Comparison of ENCODE assay signal across 16 cellular contexts in genomic region chr15:41922353-41922752, GRCh38. TPM values are rescaled to one million over a fixed set of nuclear protein-coding genes. Genes with fewer than 3 reads are reported as not detected.
DNase-seq lines count a peak whose midpoint lies in the region; ATAC-seq and TF ChIP-seq lines count a peak whose summit lies in the region.
"Had no signal": no experiment of that assay in that cellular context is flagged by ENCODE, and none has a peak within 500 bp of the region (broad histone marks: within the 10 kb centered on the region; RNA-seq: fewer than 3 reads in every experiment).

No MANE protein-coding gene starts in this region.

- DNase-seq in heart left ventricle = peak in 1 of 5 donors; percentile 28
- DNase-seq in cardiac septum (ENCODE audit: low spot score) = no peak
- no peak for DNase-seq in activated B cell treated with CpG ODN at 0.5 μM for 24 hours
- DNase-seq in right lobe of liver = peak in 1 of 3 donors; percentile 61
- DNase-seq in stimulated activated naive B cell treated with anti-CD40 and anti-IgM and Interleukin-4, amounts not matched to agents 10 μg/mL and 1 μg/mL and 100 μg/mL, for 72 hours = no peak
- DNase-seq in KBM-7 = no peak
- no peak for DNase-seq in transverse colon
- DNase-seq: Calu3, Kasumi-1, NCI-H1105 treated with DMSO at 0.1 percent for 48 hours, NCI-H187, NCI-H446 treated with DMSO at 0.1 percent for 48 hours, NCI-H774, Peyer's patch, SIG-M5 had no signal

- TF ChIP-seq EP300 in transverse colon (IDR thresholded peaks at IDR 0.05; ENCODE audit: low read depth) = no peak

- no peak overlapping the region for H3K4me3 Mint-ChIP-seq in activated B cell treated with CpG ODN at 0.5 μM for 24 hours
- H3K4me3 Mint-ChIP-seq in stimulated activated naive B cell treated with anti-CD40 and anti-IgM and Interleukin-4, amounts not matched to agents 10 μg/mL and 1 μg/mL and 100 μg/mL, for 72 hours = peak overlapping the region in 1 of 2 donors; percentile 22

- no peak for ATAC-seq in heart left ventricle
- ATAC-seq in activated B cell treated with CpG ODN at 0.5 μM for 24 hours (ENCODE audit: low read depth) = no peak
- ATAC-seq in right lobe of liver = peak in 3 of 4 donors; percentile 24 to 63 (median 56)
- ATAC-seq in stimulated activated naive B cell treated with anti-CD40 and anti-IgM and Interleukin-4, amounts not matched to agents 10 μg/mL and 1 μg/mL and 100 μg/mL, for 72 hours (replicated peaks) = no peak
- ATAC-seq in GM21619 (IDR thresholded peaks at IDR 0.05; ENCODE audit: unreplicated experiment) = no peak

- TF ChIP-seq CTCF in heart left ventricle (IDR thresholded peaks at IDR 0.05) (no peak), activated B cell treated with CpG ODN at 0.5 μM for 24 hours (IDR thresholded peaks at IDR 0.05) (no peak), right lobe of liver (IDR thresholded peaks at IDR 0.05) (no peak), transverse colon (IDR thresholded peaks at IDR 0.05) (no peak)

- TF ChIP-seq POLR2A in heart left ventricle (IDR thresholded peaks at IDR 0.05) (no peak), right lobe of liver (IDR thresholded peaks at IDR 0.05) (no peak), transverse colon (IDR thresholded peaks at IDR 0.05) (no peak)

- in situ Hi-C loops in KBM-7 (cut with MboI; ENCODE audit: low pct_unique_long_range_greater_than_20kb, low sequenced_read_pairs) (no loop called here), transverse colon (cut with MboI; ENCODE audit: low pct_ligation_motif_present in 1 of 4, low pct_unique_long_range_greater_than_20kb in 1 of 4, low sequenced_read_pairs in 3 of 4) (loop anchor here in 1 of 4 donors (25.0 kb wide), 1 partner anchor 160 kb away; the partner anchor contains the start of gene MAPKBP1)

- WGBS in heart left ventricle, 4 donors = 75 to 82% (median 79%) methylated on average over 9 of the region's 9 CpGs
- 36% methylated on average over 9 of the region's 9 CpGs for WGBS in right lobe of liver (ENCODE audit: insufficient coverage, low coverage, low lambda C conversion rate, missing lambda C conversion rate)
- WGBS in transverse colon (ENCODE audit: low coverage in 1 of 2), 2 donors = 70 to 71% methylated on average over 6 to 9 of the region's 9 CpGs

- H3K27ac Mint-ChIP-seq in activated B cell treated with CpG ODN at 0.5 μM for 24 hours = peak overlapping the region; percentile 6
- peak overlapping the region; percentile 51 for H3K27ac Mint-ChIP-seq in stimulated activated naive B cell treated with anti-CD40 and anti-IgM and Interleukin-4, amounts not matched to agents 10 μg/mL and 1 μg/mL and 100 μg/mL, for 72 hours

- peaks cover 0 to 72% (median 17%) of the 10 kb centered on the region in 9 donors for H3K36me3 ChIP-seq in heart left ventricle
- H3K36me3 ChIP-seq in right lobe of liver = peaks cover 0 to 6% (median 0%) of the 10 kb centered on the region in 4 donors
- H3K36me3 ChIP-seq in transverse colon = no peaks in the 10 kb centered on the region

- no peaks in the 10 kb centered on the region for H3K27me3 ChIP-seq in heart left ventricle
- H3K27me3 ChIP-seq in right lobe of liver = no peaks in the 10 kb centered on the region
- H3K27me3 ChIP-seq in transverse colon = no peaks in the 10 kb centered on the region
- H3K27me3 ChIP-seq: Peyer's patch had no signal

- no peaks in the 10 kb centered on the region for H3K9me3 ChIP-seq in heart left ventricle
- H3K9me3 ChIP-seq in right lobe of liver = no peaks in the 10 kb centered on the region
- H3K9me3 ChIP-seq in transverse colon = no peaks in the 10 kb centered on the region
- H3K9me3 ChIP-seq: Peyer's patch had no signal

- peaks cover 7% of the 10 kb centered on the region for H3K9me3 Mint-ChIP-seq in activated B cell treated with CpG ODN at 0.5 μM for 24 hours
- H3K9me3 Mint-ChIP-seq in stimulated activated naive B cell treated with anti-CD40 and anti-IgM and Interleukin-4, amounts not matched to agents 10 μg/mL and 1 μg/mL and 100 μg/mL, for 72 hours = peaks cover 12 to 16% of the 10 kb centered on the region in 2 donors

- no peak overlapping the region for H3K4me3 ChIP-seq in heart left ventricle
- no peak overlapping the region for H3K4me3 ChIP-seq in right lobe of liver
- no peak overlapping the region for H3K4me3 ChIP-seq in transverse colon
- H3K4me3 ChIP-seq: Peyer's patch had no signal

- CTCF ChIA-PET in activated B cell treated with CpG ODN at 0.5 μM for 24 hours (lab: Charles Lee) = interaction anchor here (1.2 to 1.8 kb wide), 2 partner anchors 17 to 49 kb away, joined by 3 to 7 read pairs; no protein-coding TSS in a partner anchor

- POLR2A ChIA-PET in activated B cell treated with CpG ODN at 0.5 μM for 24 hours (lab: Charles Lee) = interaction anchor here (2.2 kb wide), 1 partner anchor 49 kb away, joined by 12 read pairs; the partner anchor contains the start of gene EHD4

- H3K27me3 Mint-ChIP-seq in activated B cell treated with CpG ODN at 0.5 μM for 24 hours = no peaks in the 10 kb centered on the region
- H3K27me3 Mint-ChIP-seq in stimulated activated naive B cell treated with anti-CD40 and anti-IgM and Interleukin-4, amounts not matched to agents 10 μg/mL and 1 μg/mL and 100 μg/mL, for 72 hours = no peaks in the 10 kb centered on the region

- intact Hi-C loops in heart left ventricle (cut with DNase I) (loop anchor here in 4 of 10 donors (5.0 to 10.0 kb wide), 3 partner anchors 35 to 132 kb away; partner anchors contain the start of gene EHD4 (in 2 of the 4)), cardiac septum (cut with DNase I) (no loop called here), activated B cell treated with CpG ODN at 0.5 μM for 24 hours (cut with micrococcal nuclease) (no loop called here), right lobe of liver (cut with DNase I) (no loop called here), transverse colon (cut with DNase I; ENCODE audit: low total_unique reads) (no loop called here)

- H3K27ac ChIP-seq in heart left ventricle (peak overlapping the region in 8 of 12 donors; percentile 71 to 92 (median 83)), right lobe of liver (no peak overlapping the region), transverse colon (no peak overlapping the region)
- H3K27ac ChIP-seq: Peyer's patch had no signal

- H3K4me1 Mint-ChIP-seq in activated B cell treated with CpG ODN at 0.5 μM for 24 hours = peaks cover 69% of the 10 kb centered on the region
- H3K4me1 Mint-ChIP-seq in stimulated activated naive B cell treated with anti-CD40 and anti-IgM and Interleukin-4, amounts not matched to agents 10 μg/mL and 1 μg/mL and 100 μg/mL, for 72 hours = peaks cover 68 to 100% of the 10 kb centered on the region in 2 donors

- peaks cover 60% of the 10 kb centered on the region for H3K36me3 Mint-ChIP-seq in activated B cell treated with CpG ODN at 0.5 μM for 24 hours (ENCODE audit: low read depth)
- peaks cover 79 to 90% of the 10 kb centered on the region in 2 donors for H3K36me3 Mint-ChIP-seq in stimulated activated naive B cell treated with anti-CD40 and anti-IgM and Interleukin-4, amounts not matched to agents 10 μg/mL and 1 μg/mL and 100 μg/mL, for 72 hours

- H3K4me1 ChIP-seq in heart left ventricle = peaks cover 37 to 100% (median 90%) of the 10 kb centered on the region in 12 donors
- H3K4me1 ChIP-seq in right lobe of liver = peaks cover 0 to 36% (median 14%) of the 10 kb centered on the region in 4 donors
- peaks cover 28 to 41% (median 32%) of the 10 kb centered on the region in 4 donors for H3K4me1 ChIP-seq in transverse colon

RNA-seq across cellular contexts. Expression of gene SPTBN5, which starts 28.5 kb away (rescaled TPM):
- total RNA-seq in heart left ventricle (1 to 10 TPM in 8 of 9 donors, under 1 TPM in 1; 0.31 to 5.6 (median 1.7) TPM), cardiac septum (2.4 TPM), activated B cell treated with CpG ODN at 0.5 μM for 24 hours (0.78 and 1.1 TPM in 2 replicates), right lobe of liver (1 to 10 TPM in 2 of 6 experiments, under 1 TPM in 4; 0.06 to 3.2 (median 0.81) TPM), transverse colon (1 to 10 TPM in 2 of 4 donors, under 1 TPM in 2; 0.16 to 8.0 (median 1.1) TPM)
- polyA plus RNA-seq in heart left ventricle = 1 to 10 TPM; 1.3 to 3.2 TPM

RNA-seq across cellular contexts. Expression of gene EHD4, which starts 50.0 kb away (rescaled TPM):
- total RNA-seq in heart left ventricle (10 to 100 TPM; 28.2 to 70.8 (median 43.9) TPM), cardiac septum (42.2 TPM), activated B cell treated with CpG ODN at 0.5 μM for 24 hours (38.4 and 42.6 TPM in 2 replicates), right lobe of liver (10 to 100 TPM in 3 of 6 experiments, 1 to 10 TPM in 3; 4.7 to 21.5 (median 11.1) TPM), transverse colon (10 to 100 TPM; 16.9 to 55.4 (median 35.5) TPM)
- 10 to 100 TPM; 25.6 to 46.5 TPM for polyA plus RNA-seq in heart left ventricle

Comparison
In these comparisons a context has a peak if more than half of its experiments do, and no peak if none do; other contexts are left out.
1. ATAC-seq: peak in right lobe of liver (3 of 4); none in heart left ventricle (0 of 4), activated B cell treated with CpG ODN at 0.5 μM for 24 hours (single experiment), stimulated activated naive B cell treated with anti-CD40 and anti-IgM and Interleukin-4, amounts not matched to agents 10 μg/mL and 1 μg/mL and 100 μg/mL, for 72 hours (0 of 2) and GM21619 (single experiment).
2. H3K27ac ChIP-seq: peak in heart left ventricle (8 of 12); none in right lobe of liver (0 of 3) and transverse colon (0 of 4).